In the genomic region with DNA sequence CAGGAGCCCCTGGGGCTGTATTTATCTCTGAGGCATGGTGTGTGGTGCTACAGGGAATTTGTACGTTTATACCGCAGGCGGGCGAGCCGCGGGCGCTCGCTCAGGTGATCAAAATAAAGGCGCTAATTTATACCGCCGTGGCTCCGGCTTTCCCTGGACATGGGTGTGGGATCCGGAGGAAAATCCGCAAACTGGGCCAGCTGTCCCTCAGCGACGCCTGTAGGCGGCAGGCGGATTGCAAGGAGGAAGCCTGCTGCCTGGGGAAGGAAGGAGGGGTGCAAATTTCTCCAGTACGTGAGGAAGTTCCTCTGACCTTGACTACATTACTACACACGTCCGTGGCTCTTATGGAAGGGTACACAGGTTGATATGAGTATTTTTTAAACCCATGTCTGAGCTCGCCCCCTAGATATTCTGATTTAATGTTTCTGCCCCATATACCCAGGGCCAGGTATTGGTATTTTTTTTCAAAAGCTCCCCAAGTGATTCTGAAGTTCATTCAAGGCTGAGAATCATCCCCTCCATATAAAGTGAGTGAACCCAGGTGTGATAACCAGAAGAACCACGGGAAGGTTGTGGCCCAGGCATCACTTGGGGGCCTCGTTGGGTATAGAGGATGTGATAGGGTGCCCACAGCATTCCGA, we compare ENCODE assay signal across 9 cellular contexts. TPM values are rescaled to one million over a fixed set of nuclear protein-coding genes. Genes with fewer than 3 reads are reported as not detected.
DNase-seq lines count a peak whose midpoint lies in the region; ATAC-seq and TF ChIP-seq lines count a peak whose summit lies in the region.
"Had no signal": no experiment of that assay in that cellular context is flagged by ENCODE, and none has a peak within 500 bp of the region (broad histone marks: within the 10 kb centered on the region; RNA-seq: fewer than 3 reads in every experiment).

No MANE protein-coding gene starts in this region.

- DNase-seq in EH (ENCODE audit: low read depth) (peak; percentile 28), MG63 (peak; percentile 40), chondrocyte (ENCODE audit: low spot score) (no peak), KG1 (lab: John Stamatoyannopoulos, UW) (no peak)
- DNase-seq: activated naive CD8-positive, alpha-beta T cell treated with anti-CD3 and anti-CD28 coated beads, Interleukin-2, amount 50 U/mL, for 24 hours had no signal

- TF ChIP-seq CTCF in chondrocyte (IDR thresholded peaks at IDR 0.05) (peak; percentile 68), neural cell (IDR thresholded peaks at IDR 0.05; ENCODE audit: poor library complexity, severe bottlenecking) (peak; percentile 33)

- no peak overlapping the region for H3K27ac Mint-ChIP-seq in chondrocyte (ENCODE audit: unreplicated experiment)
- H3K27ac Mint-ChIP-seq: activated naive CD8-positive, alpha-beta T cell treated with anti-CD3 and anti-CD28 coated beads, Interleukin-2, amount 50 U/mL, for 24 hours had no signal

- TF ChIP-seq RAD21 in neural cell (conservative IDR thresholded peaks at IDR 0.05), result no peak

- no peak overlapping the region for H3K27ac ChIP-seq in neural cell (ENCODE audit: low read length)

- H3K9me3 ChIP-seq in MG63 (no peaks in the 10 kb centered on the region), neural cell (ENCODE audit: low read length) (no peaks in the 10 kb centered on the region)

- H3K4me1 Mint-ChIP-seq in chondrocyte (ENCODE audit: low read depth), result peaks cover 3% of the 10 kb centered on the region
- H3K4me1 Mint-ChIP-seq: activated naive CD8-positive, alpha-beta T cell treated with anti-CD3 and anti-CD28 coated beads, Interleukin-2, amount 50 U/mL, for 24 hours had no signal

- no peaks in the 10 kb centered on the region for H3K9me2 ChIP-seq in neural cell (ENCODE audit: insufficient read depth, low read length)

- H3K79me2 ChIP-seq in neural cell (replicated peaks; ENCODE audit: insufficient read depth, low read length), result no peaks in the 10 kb centered on the region

- no peak for TF ChIP-seq EP300 in neural cell (conservative IDR thresholded peaks at IDR 0.05; ENCODE audit: poor library complexity, severe bottlenecking)

- no peaks in the 10 kb centered on the region for H3K36me3 ChIP-seq in MG63
- H3K36me3 ChIP-seq in neural cell (ENCODE audit: insufficient read depth, low read length), result no peaks in the 10 kb centered on the region

- no peak overlapping the region for H3K4me3 Mint-ChIP-seq in chondrocyte (ENCODE audit: unreplicated experiment)
- H3K4me3 Mint-ChIP-seq: activated naive CD8-positive, alpha-beta T cell treated with anti-CD3 and anti-CD28 coated beads, Interleukin-2, amount 50 U/mL, for 24 hours had no signal

- peaks cover 51% of the 10 kb centered on the region for H3K27me3 Mint-ChIP-seq in chondrocyte (ENCODE audit: low read depth)

- H3K4me3 ChIP-seq in MG63 (no peak overlapping the region), neural cell (ENCODE audit: low read length) (no peak overlapping the region)

- no peak for ATAC-seq in GM21423 (IDR thresholded peaks at IDR 0.05; ENCODE audit: unreplicated experiment)
- no peak for ATAC-seq in HG02588 (IDR thresholded peaks at IDR 0.05; ENCODE audit: unreplicated experiment)
- ATAC-seq in GM18505 (IDR thresholded peaks at IDR 0.05; ENCODE audit: unreplicated experiment), result no peak
- ATAC-seq: activated naive CD8-positive, alpha-beta T cell treated with anti-CD3 and anti-CD28 coated beads, Interleukin-2, amount 50 U/mL, for 24 hours had no signal

- H3K36me3 Mint-ChIP-seq in chondrocyte (ENCODE audit: low read depth), result no peaks in the 10 kb centered on the region

- no peak overlapping the region for H2AFZ ChIP-seq in neural cell (ENCODE audit: low read depth, low read length)

- H3K9me3 Mint-ChIP-seq in chondrocyte (ENCODE audit: low read depth), result no peaks in the 10 kb centered on the region
- H3K9me3 Mint-ChIP-seq: activated naive CD8-positive, alpha-beta T cell treated with anti-CD3 and anti-CD28 coated beads, Interleukin-2, amount 50 U/mL, for 24 hours had no signal

- no peak overlapping the region for H3K4me2 ChIP-seq in neural cell (ENCODE audit: low read length)

- H4K20me1 ChIP-seq in neural cell (ENCODE audit: insufficient read depth), result no peaks in the 10 kb centered on the region

- no peaks in the 10 kb centered on the region; the same call in none of the 2 replicates for H3K27me3 ChIP-seq in MG63
- H3K27me3 ChIP-seq in neural cell (ENCODE audit: insufficient read depth, low read depth, low read length), result peaks cover 75% of the 10 kb centered on the region

- no peaks in the 10 kb centered on the region for H3F3A ChIP-seq in neural cell (ENCODE audit: insufficient read depth, low read length, poor library complexity, severe bottlenecking)

- no peak for TF ChIP-seq POLR2A in GM18505 (IDR thresholded peaks at IDR 0.05; ENCODE audit: borderline replicate concordance, extremely low read depth, insufficient read depth, insufficient read length)

- H3K9ac ChIP-seq in neural cell (ENCODE audit: low read length), result no peak overlapping the region

TF ChIP-seq in neural cell, 6 proteins besides CTCF, POLR2A, EP300 and RAD21:
- TF ChIP-seq, protein P1, sequence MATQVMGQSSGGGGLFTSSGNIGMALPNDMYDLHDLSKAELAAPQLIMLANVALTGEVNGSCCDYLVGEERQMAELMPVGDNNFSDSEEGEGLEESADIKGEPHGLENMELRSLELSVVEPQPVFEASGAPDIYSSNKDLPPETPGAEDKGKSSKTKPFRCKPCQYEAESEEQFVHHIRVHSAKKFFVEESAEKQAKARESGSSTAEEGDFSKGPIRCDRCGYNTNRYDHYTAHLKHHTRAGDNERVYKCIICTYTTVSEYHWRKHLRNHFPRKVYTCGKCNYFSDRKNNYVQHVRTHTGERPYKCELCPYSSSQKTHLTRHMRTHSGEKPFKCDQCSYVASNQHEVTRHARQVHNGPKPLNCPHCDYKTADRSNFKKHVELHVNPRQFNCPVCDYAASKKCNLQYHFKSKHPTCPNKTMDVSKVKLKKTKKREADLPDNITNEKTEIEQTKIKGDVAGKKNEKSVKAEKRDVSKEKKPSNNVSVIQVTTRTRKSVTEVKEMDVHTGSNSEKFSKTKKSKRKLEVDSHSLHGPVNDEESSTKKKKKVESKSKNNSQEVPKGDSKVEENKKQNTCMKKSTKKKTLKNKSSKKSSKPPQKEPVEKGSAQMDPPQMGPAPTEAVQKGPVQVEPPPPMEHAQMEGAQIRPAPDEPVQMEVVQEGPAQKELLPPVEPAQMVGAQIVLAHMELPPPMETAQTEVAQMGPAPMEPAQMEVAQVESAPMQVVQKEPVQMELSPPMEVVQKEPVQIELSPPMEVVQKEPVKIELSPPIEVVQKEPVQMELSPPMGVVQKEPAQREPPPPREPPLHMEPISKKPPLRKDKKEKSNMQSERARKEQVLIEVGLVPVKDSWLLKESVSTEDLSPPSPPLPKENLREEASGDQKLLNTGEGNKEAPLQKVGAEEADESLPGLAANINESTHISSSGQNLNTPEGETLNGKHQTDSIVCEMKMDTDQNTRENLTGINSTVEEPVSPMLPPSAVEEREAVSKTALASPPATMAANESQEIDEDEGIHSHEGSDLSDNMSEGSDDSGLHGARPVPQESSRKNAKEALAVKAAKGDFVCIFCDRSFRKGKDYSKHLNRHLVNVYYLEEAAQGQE (IDR thresholded peaks at IDR 0.05; ENCODE audit: borderline replicate concordance), result no peak
- TF ChIP-seq SMC3 (conservative IDR thresholded peaks at IDR 0.05; ENCODE audit: poor library complexity), result no peak
- no peak for TF ChIP-seq MXI1 (conservative IDR thresholded peaks at IDR 0.05; ENCODE audit: poor library complexity, severe bottlenecking)
- TF ChIP-seq TAF1 (IDR thresholded peaks at IDR 0.05; ENCODE audit: low read depth), result no peak
- TF ChIP-seq POLR2AphosphoS5 (IDR thresholded peaks at IDR 0.05), result no peak

RNA-seq across cellular contexts. Expression of a gene that starts 2.8 kb away (rescaled TPM):
- total RNA-seq in MG63 (2014; rRNA removed; shearing (Covaris generic); ENCODE audit: low replicate concordance), result not detected in 2 replicates
- total RNA-seq in chondrocyte, result not detected in 3 replicates
- not detected in 2 replicates for polyA plus RNA-seq in neural cell
- polyA minus RNA-seq in neural cell, result not detected in 2 replicates

RNA-seq across cellular contexts. Expression of a gene that starts 12.5 kb away (rescaled TPM):
- not detected in 2 replicates for total RNA-seq in MG63 (2014; rRNA removed; shearing (Covaris generic); ENCODE audit: low replicate concordance)
- total RNA-seq in chondrocyte, result 0.07 to 0.20 TPM in 2 of 3 replicates, not detected in the other
- polyA plus RNA-seq in neural cell, result 8.9 and 12.5 TPM in 2 replicates
- 20.7 and 24.7 TPM in 2 replicates for polyA minus RNA-seq in neural cell

Comparison
In these comparisons a context has a peak if more than half of its experiments do, and no peak if none do; other contexts are left out.
1. DNase-seq: peak in EH (single experiment) and MG63 (single experiment); none in chondrocyte (single experiment) and KG1 (single experiment).